ENCODE assay signal across 1 cellular context in genomic region chr13:33466262-33466661, GRCh38.
TF ChIP-seq lines count a peak whose summit lies in the region.

No MANE protein-coding gene starts in this region.

TF ChIP-seq in HCT116, 20 proteins besides CTCF, POLR2A, EP300 and RAD21 (continued from another document):
- TF ChIP-seq ZBTB33 (IDR thresholded peaks at IDR 0.05; ENCODE audit: extremely low read depth, insufficient replicate concordance, low read length) = no peak
